22 cellular contexts compared by ENCODE assay signal in the genomic region with DNA sequence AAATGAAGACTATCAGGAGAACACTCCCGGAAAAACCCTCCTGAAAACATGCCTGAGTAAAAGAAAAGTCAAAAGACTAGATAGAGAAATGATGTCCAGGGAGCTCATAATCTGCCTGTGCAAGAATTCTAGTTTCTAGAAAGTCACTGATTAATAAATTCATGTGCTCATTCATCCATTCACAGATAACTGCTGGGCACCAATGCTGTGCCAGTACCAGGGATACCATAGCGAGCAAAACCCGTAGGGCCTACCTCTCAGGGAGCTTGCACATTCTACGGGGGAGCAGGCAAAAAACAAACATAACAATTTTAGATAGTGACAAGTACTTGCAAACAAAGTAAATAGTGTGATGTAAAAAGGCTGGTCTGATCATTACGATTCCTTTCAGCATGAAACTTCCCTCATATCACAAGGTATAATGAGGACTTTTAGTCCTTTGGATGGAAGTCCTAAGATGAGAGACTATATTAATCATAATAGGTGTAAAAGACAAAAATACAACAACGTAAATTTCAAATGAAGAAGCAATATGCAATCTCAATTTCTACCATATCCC.
"Had no signal": no experiment of that assay in that cellular context is flagged by ENCODE, and none has a peak within 500 bp of the region (broad histone marks: within the 10 kb centered on the region; RNA-seq: fewer than 3 reads in every experiment).

No MANE protein-coding gene starts in this region.

- H3K27ac ChIP-seq: breast epithelium, coronary artery, esophagus muscularis mucosa, prostate gland, right atrium auricular region, thyroid gland, upper lobe of right lung had no signal

- H3K27me3 Mint-ChIP-seq: activated naive CD4-positive, alpha-beta T cell treated with anti-CD3 and anti-CD28 coated beads, Interleukin-2, amount 50 U/mL, for 24 hours; central memory CD8-positive, alpha-beta T cell; stimulated activated naive CD8-positive, alpha-beta T cell treated with anti-CD3 and anti-CD28 coated beads, Interleukin-15, Interleukin-2, amounts not matched to agents 100 ng/mL and 50 ng/mL, for 24 hours; T-cell had no signal

- H3K4me1 Mint-ChIP-seq: activated naive CD4-positive, alpha-beta T cell treated with anti-CD3 and anti-CD28 coated beads, Interleukin-2, amount 50 U/mL, for 24 hours; central memory CD8-positive, alpha-beta T cell; naive thymus-derived CD8-positive, alpha-beta T cell; T-cell had no signal

- H3K9me3 ChIP-seq: breast epithelium, esophagus muscularis mucosa, prostate gland, right atrium auricular region, thyroid gland, upper lobe of right lung had no signal

- ATAC-seq: left colon; naive thymus-derived CD8-positive, alpha-beta T cell; T-cell; upper lobe of right lung had no signal

- H3K4me3 Mint-ChIP-seq: activated naive CD4-positive, alpha-beta T cell treated with anti-CD3 and anti-CD28 coated beads, Interleukin-2, amount 50 U/mL, for 24 hours; central memory CD8-positive, alpha-beta T cell; naive thymus-derived CD8-positive, alpha-beta T cell; stimulated activated naive CD8-positive, alpha-beta T cell treated with anti-CD3 and anti-CD28 coated beads, Interleukin-15, Interleukin-2, amounts not matched to agents 100 ng/mL and 50 ng/mL, for 24 hours; T-cell; T-helper 2 cell treated with Interferon-gamma antibody and Interleukin-4, amounts not matched to agents 5 μg/mL and 100 μg/mL, for 36 hours had no signal

- H3K36me3 ChIP-seq: breast epithelium, esophagus muscularis mucosa, prostate gland, right atrium auricular region, thyroid gland, upper lobe of right lung had no signal

- H3K4me3 ChIP-seq: breast epithelium, coronary artery, esophagus muscularis mucosa, lung, prostate gland, right atrium auricular region, thyroid gland, upper lobe of right lung had no signal

- H3K4me1 ChIP-seq: breast epithelium, prostate gland, right atrium auricular region, thyroid gland, upper lobe of right lung had no signal

- H3K9me3 Mint-ChIP-seq: activated naive CD4-positive, alpha-beta T cell treated with anti-CD3 and anti-CD28 coated beads, Interleukin-2, amount 50 U/mL, for 24 hours; central memory CD8-positive, alpha-beta T cell; stimulated activated naive CD8-positive, alpha-beta T cell treated with anti-CD3 and anti-CD28 coated beads, Interleukin-15, Interleukin-2, amounts not matched to agents 100 ng/mL and 50 ng/mL, for 24 hours; T-helper 2 cell treated with Interferon-gamma antibody and Interleukin-4, amounts not matched to agents 5 μg/mL and 100 μg/mL, for 36 hours had no signal

- H3K27ac Mint-ChIP-seq: activated naive CD4-positive, alpha-beta T cell treated with anti-CD3 and anti-CD28 coated beads, Interleukin-2, amount 50 U/mL, for 24 hours; naive thymus-derived CD8-positive, alpha-beta T cell; stimulated activated naive CD8-positive, alpha-beta T cell treated with anti-CD3 and anti-CD28 coated beads, Interleukin-15, Interleukin-2, amounts not matched to agents 100 ng/mL and 50 ng/mL, for 24 hours; T-cell; T-helper 2 cell treated with Interferon-gamma antibody and Interleukin-4, amounts not matched to agents 5 μg/mL and 100 μg/mL, for 36 hours had no signal

- H3K27me3 ChIP-seq: breast epithelium, esophagus muscularis mucosa, right atrium auricular region, thyroid gland, upper lobe of right lung had no signal

- DNase-seq: activated gamma-delta T cell treated with Interleukin-2 at 50 U/mL for 16 hours; activated T-cell treated with anti-CD3 and anti-CD28 coated beads, Interleukin-2, amount 50 U/mL, for 1 hour; aorta; hypothalamus; left colon; naive thymus-derived CD8-positive, alpha-beta T cell; stimulated activated CD4-positive, alpha-beta T cell treated with anti-CD3 and anti-CD28 coated beads, Interleukin-12 subunit alpha, Interleukin-12 subunit beta, amount 100 ng/mL, for 4 hours; stimulated activated CD4-positive, alpha-beta T cell treated with anti-CD3 and anti-CD28 coated beads, Interleukin-4, amount 100 ng/mL, for 4 hours; substantia nigra; T-cell; thyroid gland; upper lobe of right lung had no signal
